ENCODE assay signal across 11 cellular contexts in the genomic region with DNA sequence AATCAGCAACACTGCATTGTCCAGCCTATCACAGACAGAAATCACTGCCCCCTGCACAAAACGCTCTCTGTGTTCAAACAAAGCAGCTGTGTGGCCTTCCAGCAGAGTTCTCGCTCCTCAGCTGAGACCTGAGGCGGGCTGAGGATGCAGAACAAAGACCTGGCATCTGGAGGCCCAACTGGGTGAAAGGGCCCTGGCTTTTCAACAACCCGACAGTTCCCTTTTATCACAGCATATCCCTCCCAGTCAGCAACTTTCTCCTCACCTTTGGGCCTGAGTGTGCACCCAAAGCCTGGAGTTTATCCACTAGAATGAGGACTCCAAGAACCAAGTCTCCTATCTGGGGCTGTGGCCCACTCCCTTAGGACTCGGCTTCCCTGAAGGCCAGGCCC. TPM values are rescaled to one million over a fixed set of nuclear protein-coding genes. Genes with fewer than 3 reads are reported as not detected.
DNase-seq lines count a peak whose midpoint lies in the region; ATAC-seq, FAIRE-seq and TF ChIP-seq lines count a peak whose summit lies in the region.
"Had no signal": no experiment of that assay in that cellular context is flagged by ENCODE, and none has a peak within 500 bp of the region (broad histone marks: within the 10 kb centered on the region; RNA-seq: fewer than 3 reads in every experiment).

No MANE protein-coding gene starts in this region.

- no peaks in the 10 kb centered on the region for H3K36me3 ChIP-seq in body of pancreas (replicated peaks in 1 of 2; ENCODE audit: insufficient read depth in 1 of 2, low read depth in 2 of 2)

- ATAC-seq in body of pancreas, result no peak
- no peak for ATAC-seq in GM18502 (IDR thresholded peaks at IDR 0.05; ENCODE audit: poor library complexity, unreplicated experiment)
- ATAC-seq in HG02852 (IDR thresholded peaks at IDR 0.05; ENCODE audit: unreplicated experiment), result no peak
- ATAC-seq: A549 had no signal

- DNase-seq in NCI-H1105 treated with DMSO at 0.1 percent for 48 hours (lab: John Stamatoyannopoulos, UW), result peak; percentile 63
- no peak for DNase-seq in NCI-H1105 (lab: John Stamatoyannopoulos, UW)
- DNase-seq in body of pancreas, result no peak
- peak; percentile 78 for DNase-seq in midbrain (lab: John Stamatoyannopoulos, UW)
- DNase-seq in substantia nigra (lab: John Stamatoyannopoulos, UW), result peak in 44 of 49 donors; percentile 24 to 86 (median 70)
- DNase-seq in GM19239 (ENCODE audit: insufficient read length, low spot score), result no peak
- DNase-seq: activated CD4-positive, alpha-beta T cell treated with anti-CD3 and anti-CD28 coated beads for 48 hours had no signal

- no peaks in the 10 kb centered on the region for H3K27me3 ChIP-seq in body of pancreas

- TF ChIP-seq POLR2A in body of pancreas (IDR thresholded peaks at IDR 0.05), result no peak

- no peak for FAIRE-seq in GM19239 (lab: Jason Lieb, UNC)
- FAIRE-seq: A549 had no signal

- H3K27ac ChIP-seq in body of pancreas (peak overlapping the region; percentile 70 to 84 (median 74)), substantia nigra (ENCODE audit: low read depth, low read length, poor library complexity, severe bottlenecking) (peak overlapping the region; percentile 97)
- H3K27ac ChIP-seq: A549 had no signal

- no peak for TF ChIP-seq CTCF in body of pancreas (IDR thresholded peaks at IDR 0.05)

- 69% methylated on average over 5 of the region's 5 CpGs for WGBS in body of pancreas, 2 donors

- H3K4me3 ChIP-seq in body of pancreas, result no peak overlapping the region
- H3K4me3 ChIP-seq: A549 had no signal

- H3K9me3 ChIP-seq in body of pancreas, result no peaks in the 10 kb centered on the region
- H3K9me3 ChIP-seq: A549 had no signal

- peaks cover 22% of the 10 kb centered on the region for H3K4me1 ChIP-seq in body of pancreas
- H3K4me1 ChIP-seq: A549 had no signal

- intact Hi-C loops in body of pancreas (cut with DNase I), result no loop called here

RNA-seq across cellular contexts. Expression of gene A3GALT2, which starts 42.6 kb away (rescaled TPM):
- total RNA-seq in body of pancreas, result not detected
- total RNA-seq: kidney epithelial cell had no signal

Comparison
In these comparisons a context has a peak if more than half of its experiments do, and no peak if none do; other contexts are left out.
1. DNase-seq: peak in NCI-H1105 treated with DMSO at 0.1 percent for 48 hours (single experiment), midbrain (single experiment) and substantia nigra (44 of 49); none in NCI-H1105 (single experiment), body of pancreas (0 of 4) and GM19239 (single experiment).